8 cellular contexts compared by ENCODE assay signal in the genomic region with DNA sequence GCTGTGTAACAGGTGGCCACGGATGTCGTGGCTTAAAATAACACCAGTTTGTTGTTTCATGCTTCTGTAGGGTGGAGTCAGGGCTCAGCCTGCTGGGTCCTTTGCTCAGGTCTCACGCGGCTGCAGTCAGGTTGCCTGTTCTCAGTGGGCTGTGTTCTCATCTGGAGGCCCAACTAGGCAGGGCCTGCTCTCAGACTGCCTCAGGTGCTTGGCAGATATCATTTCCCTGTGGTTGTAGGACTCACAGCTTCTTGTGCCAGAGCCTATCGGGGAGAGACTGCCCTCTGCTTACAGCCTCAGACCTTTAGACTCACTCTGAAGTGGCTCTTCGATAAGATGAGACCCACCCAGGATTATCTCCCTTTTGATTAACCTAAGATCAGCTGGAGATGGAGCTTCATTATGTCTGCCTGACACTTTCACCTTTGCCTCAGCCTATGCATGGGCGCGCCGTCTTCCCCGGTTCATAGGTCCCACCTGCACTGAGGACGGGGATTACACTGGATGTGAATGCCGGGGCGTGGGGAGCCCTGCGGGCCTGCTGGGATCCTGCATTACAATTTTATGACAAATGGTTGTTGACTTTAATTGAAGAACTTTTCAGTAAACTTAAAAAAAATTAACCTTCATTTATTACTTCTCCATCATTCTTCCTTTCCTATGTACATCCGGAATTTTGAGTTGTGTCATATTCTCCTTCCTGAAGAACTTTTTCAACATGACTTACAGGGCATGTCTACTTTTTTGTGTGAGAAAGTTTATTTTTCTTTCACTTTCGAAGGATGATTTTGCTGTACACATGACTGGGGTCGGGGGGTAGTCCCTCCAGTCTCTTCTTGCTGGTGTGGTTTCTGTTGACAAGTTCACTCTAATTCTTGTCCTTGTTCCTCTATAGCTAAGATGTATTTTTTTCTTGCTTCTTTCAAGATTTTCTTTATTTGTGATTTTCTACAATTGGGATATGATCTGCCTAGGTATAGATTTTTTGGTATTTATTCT. TPM values are rescaled to one million over a fixed set of nuclear protein-coding genes. Genes with fewer than 3 reads are reported as not detected.
DNase-seq lines count a peak whose midpoint lies in the region; ATAC-seq, FAIRE-seq and TF ChIP-seq lines count a peak whose summit lies in the region.

No MANE protein-coding gene starts in this region.

- no peaks in the 10 kb centered on the region for H3K36me3 Mint-ChIP-seq in Caco-2 (ENCODE audit: insufficient read depth, unreplicated experiment)

- no peak overlapping the region for H3K4me3 ChIP-seq in Caco-2 (ENCODE audit: low read depth, low read length)
- no peak overlapping the region for H3K4me3 ChIP-seq in endothelial cell of umbilical vein (replicated peaks in 1 of 3; ENCODE audit: insufficient read depth in 1 of 3, low read depth in 1 of 3, low read length in 3 of 3)
- no peak overlapping the region for H3K4me3 ChIP-seq in thyroid gland (replicated peaks in 1 of 3)

- H3K27ac Mint-ChIP-seq in Caco-2 (ENCODE audit: unreplicated experiment) = peak overlapping the region; percentile 58

- H3K36me3 ChIP-seq in Caco-2 (ENCODE audit: control insufficient read depth, insufficient read depth, low read length) = no peaks in the 10 kb centered on the region
- no peaks in the 10 kb centered on the region for H3K36me3 ChIP-seq in endothelial cell of umbilical vein (ENCODE audit: control insufficient read depth in 2 of 2, extremely low read depth in 1 of 2, insufficient read depth in 2 of 2, low read length in 2 of 2)
- no peaks in the 10 kb centered on the region for H3K36me3 ChIP-seq in thyroid gland

- H3K9ac ChIP-seq in endothelial cell of umbilical vein (replicated peaks; ENCODE audit: extremely low read depth, insufficient read depth, low read length) = no peak overlapping the region

- POLR2A ChIA-PET in Caco-2 (lab: Charles Lee) = no interaction called here
- POLR2A ChIA-PET in endothelial cell of umbilical vein (lab: Charles Lee) = no interaction called here

- CTCF ChIA-PET in Caco-2 (lab: Charles Lee) = no interaction called here
- CTCF ChIA-PET in endothelial cell of umbilical vein (lab: Charles Lee) = interaction anchor here (0.8 kb wide), 1 partner anchor 14 kb away, joined by 3 read pairs; no protein-coding TSS in a partner anchor

- H2AFZ ChIP-seq in endothelial cell of umbilical vein (ENCODE audit: low read depth, low read length) = no peak overlapping the region

- 84 to 89% methylated on average over 17 of the region's 17 CpGs for WGBS in thyroid gland, 2 donors

- TF ChIP-seq CTCF in Caco-2 (IDR thresholded peaks at IDR 0.05; ENCODE audit: insufficient read depth in 1 of 2, low read depth in 1 of 2, low read length in 1 of 2, severe bottlenecking in 1 of 2, unreplicated experiment in 1 of 2) = peak in 1 of 2 experiments; percentile 3
- no peak for TF ChIP-seq CTCF in endothelial cell of umbilical vein (IDR thresholded peaks at IDR 0.05; ENCODE audit: extremely low read depth in 1 of 2, insufficient read depth in 1 of 2, low read depth in 1 of 2, low read length in 2 of 2)
- no peak for TF ChIP-seq CTCF in thyroid gland (IDR thresholded peaks at IDR 0.05)

- H3K4me1 ChIP-seq in Caco-2 = peaks cover 46% of the 10 kb centered on the region
- H3K4me1 ChIP-seq in endothelial cell of umbilical vein (ENCODE audit: control insufficient read depth, extremely low read depth, insufficient read depth, low read length) = peaks cover 34% of the 10 kb centered on the region
- peaks cover 6 to 36% of the 10 kb centered on the region in 2 donors for H3K4me1 ChIP-seq in thyroid gland

- dilution Hi-C loops in endothelial cell of umbilical vein (cut with MboI; ENCODE audit: extremely low pct_ligation_motif_present, low sequenced_read_pairs) = no loop called here

- TF ChIP-seq POLR2A in endothelial cell of umbilical vein (IDR thresholded peaks at IDR 0.05; ENCODE audit: low read depth, low read length) (no peak), thyroid gland (IDR thresholded peaks at IDR 0.05) (no peak)

- peaks cover 1% of the 10 kb centered on the region for H3K9me3 Mint-ChIP-seq in Caco-2 (ENCODE audit: unreplicated experiment)

- H3K9me3 ChIP-seq in Caco-2 (no peaks in the 10 kb centered on the region), endothelial cell of umbilical vein (replicated peaks; ENCODE audit: control insufficient read depth, insufficient read depth, low read length) (no peaks in the 10 kb centered on the region), thyroid gland (no peaks in the 10 kb centered on the region)

- H3K9me1 ChIP-seq in endothelial cell of umbilical vein (replicated peaks; ENCODE audit: control insufficient read depth, extremely low read depth, insufficient read depth, low read length) = no peaks in the 10 kb centered on the region

- peak; percentile 63 for ATAC-seq in GM19455 (IDR thresholded peaks at IDR 0.05; ENCODE audit: unreplicated experiment)
- ATAC-seq in HG03442 (IDR thresholded peaks at IDR 0.05; ENCODE audit: unreplicated experiment) = peak; percentile 52

- H3K79me2 ChIP-seq in endothelial cell of umbilical vein (ENCODE audit: control insufficient read depth, insufficient read depth, low read length) = peaks cover 24% of the 10 kb centered on the region

- H3K27me3 Mint-ChIP-seq in Caco-2 (ENCODE audit: insufficient read depth, unreplicated experiment) = no peaks in the 10 kb centered on the region

- intact Hi-C loops in Caco-2 (cut with micrococcal nuclease; ENCODE audit: unreplicated experiment) (loop anchor here (1.0 to 5.0 kb wide), 3 partner anchors 56 to 256 kb away; a partner anchor contains a TSS), endothelial cell of umbilical vein (cut with micrococcal nuclease) (no loop called here), thyroid gland (cut with DNase I) (no loop called here)

- peak overlapping the region; percentile 41 for H3K4me3 Mint-ChIP-seq in Caco-2 (ENCODE audit: unreplicated experiment)

- H3K4me1 Mint-ChIP-seq in Caco-2 (ENCODE audit: low read depth, unreplicated experiment) = peaks cover 45% of the 10 kb centered on the region

- H3K27me3 ChIP-seq in Caco-2 (replicated peaks; ENCODE audit: control insufficient read depth, insufficient read depth, low read length) = no peaks in the 10 kb centered on the region
- H3K27me3 ChIP-seq in endothelial cell of umbilical vein (ENCODE audit: control insufficient read depth in 2 of 2, insufficient read depth in 2 of 2, low read length in 2 of 2) = no peaks in the 10 kb centered on the region
- H3K27me3 ChIP-seq in thyroid gland = no peaks in the 10 kb centered on the region

- no peaks in the 10 kb centered on the region for H4K20me1 ChIP-seq in endothelial cell of umbilical vein (replicated peaks; ENCODE audit: control insufficient read depth, extremely low read depth, insufficient read depth, low read length)

- peak; percentile 77 for FAIRE-seq in endothelial cell of umbilical vein (lab: Jason Lieb, UNC)

- H3K27ac ChIP-seq in endothelial cell of umbilical vein (ENCODE audit: insufficient read depth, low read depth, low read length) (peak overlapping the region; percentile 4), thyroid gland (no peak overlapping the region)

- peak overlapping the region; percentile 58 for H3K4me2 ChIP-seq in endothelial cell of umbilical vein (ENCODE audit: insufficient read depth, low read length)

- no TSS peak for BruUV-seq in Caco-2 (replicated peaks; lab: Mats Ljungman, UMichigan)
- BruUV-seq in endothelial cell of umbilical vein (replicated peaks; lab: Mats Ljungman, UMichigan) = no TSS peak

- DNase-seq in Caco-2 = peak; percentile 51 to 80
- peak; percentile 60 for DNase-seq in endothelial cell of umbilical vein (ENCODE audit: low read depth, low spot score)
- no peak for DNase-seq in amygdala (lab: John Stamatoyannopoulos, UW)
- no peak for DNase-seq in NCI-H146 (lab: John Stamatoyannopoulos, UW)
- DNase-seq in ecto neural progenitor cell (ENCODE audit: low spot score) = no peak
- no peak for DNase-seq in thyroid gland

TF ChIP-seq in endothelial cell of umbilical vein, 7 proteins besides CTCF, POLR2A, EP300 and RAD21:
- TF ChIP-seq GATA2 (IDR thresholded peaks at IDR 0.05; ENCODE audit: insufficient read depth, insufficient read length, low read depth, low read length) (no peak), EZH2 (IDR thresholded peaks at IDR 0.05; ENCODE audit: borderline replicate concordance, low read depth, low read length, severe bottlenecking) (no peak), POLR2AphosphoS5 (IDR thresholded peaks at IDR 0.05; ENCODE audit: insufficient read depth, low read depth, low read length) (no peak)
- TF ChIP-seq, protein P1, sequence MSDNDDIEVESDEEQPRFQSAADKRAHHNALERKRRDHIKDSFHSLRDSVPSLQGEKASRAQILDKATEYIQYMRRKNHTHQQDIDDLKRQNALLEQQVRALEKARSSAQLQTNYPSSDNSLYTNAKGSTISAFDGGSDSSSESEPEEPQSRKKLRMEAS (IDR thresholded peaks at IDR 0.05; ENCODE audit: insufficient read depth, insufficient read length) = no peak
TF ChIP-seq in endothelial cell of umbilical vein: peak in this region for 0.

RNA-seq across cellular contexts. Expression of a gene that starts 55.5 kb away (rescaled TPM):
- total RNA-seq in Caco-2 (2022) = 43.9 and 44.5 TPM in 2 replicates
- 33.2 and 35.9 TPM in 2 replicates for total RNA-seq in endothelial cell of umbilical vein
- polyA plus RNA-seq in endothelial cell of umbilical vein = 21.2 and 22.9 TPM in 2 replicates
- 20.0 and 20.6 TPM in 2 replicates for polyA plus RNA-seq in endothelial cell of umbilical vein (2011; cell fraction: cytosol; rRNA removed)
- polyA plus RNA-seq in endothelial cell of umbilical vein (2011; cell fraction: nucleus; rRNA removed) = 21.7 and 22.8 TPM in 2 replicates
- polyA plus RNA-seq in endothelial cell of umbilical vein (2012) = 22.3 and 25.8 TPM in 2 replicates
- 25.2 and 25.6 TPM in 2 replicates for polyA minus RNA-seq in endothelial cell of umbilical vein
- 9.6 TPM for polyA minus RNA-seq in endothelial cell of umbilical vein (2011; cell fraction: cytosol; rRNA and poly(A)+ RNA removed)
- 22.7 and 23.2 TPM in 2 replicates for polyA minus RNA-seq in endothelial cell of umbilical vein (2011; cell fraction: nucleus; rRNA and poly(A)+ RNA removed)
- 10 to 100 TPM; 30.4 to 75.8 (median 41.1) TPM for total RNA-seq in thyroid gland

Comparison
In these comparisons a context has a peak if more than half of its experiments do, and no peak if none do; other contexts are left out.
1. DNase-seq: peak in Caco-2 (2 of 2) and endothelial cell of umbilical vein (single experiment); none in amygdala (0 of 56), NCI-H146 (single experiment), ecto neural progenitor cell (single experiment) and thyroid gland (0 of 2).